13 cellular contexts compared by ENCODE assay signal in genomic region chr4:6217716-6218381, GRCh38. TPM values are rescaled to one million over a fixed set of nuclear protein-coding genes. Genes with fewer than 3 reads are reported as not detected.
DNase-seq lines count a peak whose midpoint lies in the region; ATAC-seq, FAIRE-seq and TF ChIP-seq lines count a peak whose summit lies in the region.
"Had no signal": no experiment of that assay in that cellular context is flagged by ENCODE, and none has a peak within 500 bp of the region (broad histone marks: within the 10 kb centered on the region; RNA-seq: fewer than 3 reads in every experiment).

No MANE protein-coding gene starts in this region.

- no peak for TF ChIP-seq CTCF in GM10266 (IDR thresholded peaks at IDR 0.05; ENCODE audit: control insufficient read depth, insufficient read depth, low read depth, missing control alignments)
- no peak for TF ChIP-seq CTCF in dorsolateral prefrontal cortex (IDR thresholded peaks at IDR 0.05 in 54 of 56, conservative IDR thresholded peaks at IDR 0.05 in 2 of 56; ENCODE audit: low read depth in 1 of 56, partially characterized antibody in 56 of 56)

- no peak overlapping the region for H3K4me3 ChIP-seq in dorsolateral prefrontal cortex

- no peak for FAIRE-seq in H54 (lab: Jason Lieb, UNC)

- DNase-seq in GM10266 (ENCODE audit: extremely low spot score) (peak; percentile 58), NCI-H2081 (lab: John Stamatoyannopoulos, UW) (no peak), DMS153 (lab: John Stamatoyannopoulos, UW) (no peak), dorsolateral prefrontal cortex (no peak), H54 (ENCODE audit: insufficient read length, low spot score) (no peak)
- DNase-seq: dermis blood vessel endothelial cell, PC-3 had no signal

- ATAC-seq in GM19328 (IDR thresholded peaks at IDR 0.05; ENCODE audit: unreplicated experiment) (peak; percentile 85), HG02759 (IDR thresholded peaks at IDR 0.05; ENCODE audit: unreplicated experiment) (peak; percentile 78), HG03520 (IDR thresholded peaks at IDR 0.05; ENCODE audit: unreplicated experiment) (peak; percentile 92)
- ATAC-seq: left lobe of liver; PC-3; stimulated activated effector memory CD8-positive, alpha-beta T cell treated with anti-CD3 and anti-CD28 coated beads, Interleukin-12 subunit alpha, Interleukin-12 subunit beta, amount 100 ng/mL, for 72 hours had no signal

- H3K27ac ChIP-seq in dorsolateral prefrontal cortex = no peak overlapping the region
- H3K27ac ChIP-seq: neutrophil had no signal

- TF ChIP-seq POLR2A in H54 (IDR thresholded peaks at IDR 0.05; ENCODE audit: low read depth, low read length) = no peak

- H3K27me3 ChIP-seq in dorsolateral prefrontal cortex = peaks cover 0 to 7% (median 0%) of the 10 kb centered on the region in 45 donors

- intact Hi-C loops in dorsolateral prefrontal cortex (cut with DNase I) = no loop called here

RNA-seq across cellular contexts. Expression of gene JAKMIP1, which starts 17.5 kb away (rescaled TPM):
- 10 to 100 TPM; 18.9 to 84.4 (median 55.8) TPM for total RNA-seq in dorsolateral prefrontal cortex
- total RNA-seq: dermis blood vessel endothelial cell, left lobe of liver had no signal

RNA-seq across cellular contexts. Expression of gene WFS1, which starts 51.8 kb away (rescaled TPM):
- 100 to 1,000 TPM in 2 of 120 experiments, 10 to 100 TPM in 118; 39.0 to 119 (median 62.4) TPM for total RNA-seq in dorsolateral prefrontal cortex
